In genomic region chr19:22010437-22011143, GRCh38 we compare ENCODE assay signal across 8 cellular contexts. TPM values are rescaled to one million over a fixed set of nuclear protein-coding genes. Genes with fewer than 3 reads are reported as not detected.
DNase-seq lines count a peak whose midpoint lies in the region; ATAC-seq and TF ChIP-seq lines count a peak whose summit lies in the region.
"Not testable (repeated sequence)": the region's sequence is repeated elsewhere in the genome, so short reads cannot be mapped to it uniquely, and the experiment has no call there.

Gene ZNF208, minus strand, starts transcription at chr19:22010943. Its CDS starts 149 bp downstream, at chr19:22010794.

- not testable (repeated sequence) for H3K9me3 ChIP-seq in ectodermal cell (ENCODE audit: control insufficient read depth, low read length)
- peaks cover 0 to 15% (median 3%) of the 10 kb centered on the region in 4 donors for H3K9me3 ChIP-seq in upper lobe of left lung

- ATAC-seq in GM21786 (IDR thresholded peaks at IDR 0.05; ENCODE audit: unreplicated experiment) (peak; percentile 50), upper lobe of left lung (ENCODE audit: low FRiP score in 2 of 2) (peak in 1 of 2 donors; percentile 95)
- ATAC-seq in activated T-helper 17 cell treated with anti-CD3 and anti-CD28 coated beads, Interleukin-2, amount 50 U/mL, for 72 hours (replicated peaks): peak; percentile 99

- WGBS in ectodermal cell, 2 experiments: 74 to 75% methylated on average over 29 of the region's 29 CpGs
- 10 to 18% methylated on average over 7 to 26 of the region's 29 CpGs for WGBS in upper lobe of left lung, 2 donors

- not testable (repeated sequence) for H3K36me3 ChIP-seq in ectodermal cell (ENCODE audit: control insufficient read depth, insufficient read depth, low read length); upper lobe of left lung

- peaks cover 44% of the 10 kb centered on the region for H3K9me3 Mint-ChIP-seq in T-helper 2 cell treated with Interferon-gamma antibody and Interleukin-4, amounts not matched to agents 5 μg/mL and 100 μg/mL, for 36 hours
- H3K9me3 Mint-ChIP-seq in activated T-helper 17 cell treated with anti-CD3 and anti-CD28 coated beads, Interleukin-2, amount 50 U/mL, for 72 hours: not testable (repeated sequence)

- not testable (repeated sequence) for H3K27me3 ChIP-seq in ectodermal cell (ENCODE audit: control insufficient read depth, insufficient read depth, low read length, poor library complexity, severe bottlenecking); upper lobe of left lung

- H3K4me1 Mint-ChIP-seq in T-helper 2 cell treated with Interferon-gamma antibody and Interleukin-4, amounts not matched to agents 5 μg/mL and 100 μg/mL, for 36 hours (ENCODE audit: low read depth); activated T-helper 17 cell treated with anti-CD3 and anti-CD28 coated beads, Interleukin-2, amount 50 U/mL, for 72 hours: not testable (repeated sequence)

- H3K27ac ChIP-seq in ectodermal cell (ENCODE audit: insufficient read depth, low read depth, low read length, poor library complexity, severe bottlenecking): not testable (repeated sequence)
- H3K27ac ChIP-seq in upper lobe of left lung: peak within 1 kb of the TSS in 2 of 4 donors; percentile 30 to 73

- H3K27ac Mint-ChIP-seq in T-helper 2 cell treated with Interferon-gamma antibody and Interleukin-4, amounts not matched to agents 5 μg/mL and 100 μg/mL, for 36 hours: not testable (repeated sequence)
- H3K27ac Mint-ChIP-seq in activated T-helper 17 cell treated with anti-CD3 and anti-CD28 coated beads, Interleukin-2, amount 50 U/mL, for 72 hours: peak within 1 kb of the TSS; percentile 84

- H3K27me3 Mint-ChIP-seq in T-helper 2 cell treated with Interferon-gamma antibody and Interleukin-4, amounts not matched to agents 5 μg/mL and 100 μg/mL, for 36 hours (ENCODE audit: low read depth); activated T-helper 17 cell treated with anti-CD3 and anti-CD28 coated beads, Interleukin-2, amount 50 U/mL, for 72 hours: not testable (repeated sequence)

- TF ChIP-seq EP300 in upper lobe of left lung (IDR thresholded peaks at IDR 0.05): not testable (repeated sequence)

- not testable (repeated sequence) for H3K4me1 ChIP-seq in ectodermal cell (ENCODE audit: control insufficient read depth, insufficient read depth, low read length); upper lobe of left lung

- peak within 1 kb of the TSS; percentile 13 for H3K4me3 ChIP-seq in ectodermal cell (ENCODE audit: insufficient read depth, low read depth, low read length)
- H3K4me3 ChIP-seq in upper lobe of left lung: peak within 1 kb of the TSS in 3 of 4 donors; percentile 33 to 50 (median 39)

- not testable (repeated sequence) for H3K36me3 Mint-ChIP-seq in T-helper 2 cell treated with Interferon-gamma antibody and Interleukin-4, amounts not matched to agents 5 μg/mL and 100 μg/mL, for 36 hours (ENCODE audit: low read depth)
- peaks cover 48% of the 10 kb centered on the region for H3K36me3 Mint-ChIP-seq in activated T-helper 17 cell treated with anti-CD3 and anti-CD28 coated beads, Interleukin-2, amount 50 U/mL, for 72 hours (ENCODE audit: low read depth)

- peak in 1 of 4 donors; percentile 20 for TF ChIP-seq POLR2A in upper lobe of left lung (IDR thresholded peaks at IDR 0.05)

- peak within 1 kb of the TSS; percentile 12 for H3K4me3 Mint-ChIP-seq in T-helper 2 cell treated with Interferon-gamma antibody and Interleukin-4, amounts not matched to agents 5 μg/mL and 100 μg/mL, for 36 hours
- H3K4me3 Mint-ChIP-seq in activated T-helper 17 cell treated with anti-CD3 and anti-CD28 coated beads, Interleukin-2, amount 50 U/mL, for 72 hours: peak within 1 kb of the TSS; percentile 90

- not testable (repeated sequence) for TF ChIP-seq CTCF in upper lobe of left lung (IDR thresholded peaks at IDR 0.05)

- not testable (repeated sequence) for DNase-seq in T-helper 2 cell treated with Interferon-gamma antibody and Interleukin-4, amounts not matched to agents 5 μg/mL and 100 μg/mL, for 36 hours (ENCODE audit: low spot score)
- peak; percentile 42 for DNase-seq in iPS-NIHi11 (ENCODE audit: low spot score)
- DNase-seq in occipital lobe (lab: John Stamatoyannopoulos, UW): peak; percentile 5
- peak; percentile 2 to 4 for DNase-seq in stimulated activated CD4-positive, alpha-beta T cell treated with anti-CD3 and anti-CD28 coated beads, Interleukin-2, amount 100 ng/mL, for 48 hours
- peak; percentile 62 for DNase-seq in upper lobe of left lung

RNA-seq across cellular contexts. Expression of gene ZNF208, which starts in this region (rescaled TPM):
- 10 to 100 TPM in 1 of 2 donors, 1 to 10 TPM in 1; 3.3 to 13.8 TPM for total RNA-seq in activated T-helper 17 cell treated with anti-CD3 and anti-CD28 coated beads, Interleukin-2, amount 50 U/mL, for 72 hours
- polyA plus RNA-seq in ectodermal cell (2013, experiment 1 of 4): 2.6 TPM
- polyA plus RNA-seq in ectodermal cell (2013, experiment 2 of 4): 2.1 TPM
- 1.2 TPM for polyA plus RNA-seq in ectodermal cell (2013, experiment 3 of 4)
- polyA plus RNA-seq in ectodermal cell (2013, experiment 4 of 4): 0.77 TPM
- total RNA-seq in occipital lobe: under 0.01 TPM
- total RNA-seq in upper lobe of left lung: 10 to 100 TPM in 1 of 6 donors, 1 to 10 TPM in 4, under 1 TPM in 1; 0.91 to 10.6 (median 4.2) TPM

Comparison
In these comparisons a context has a peak if more than half of its experiments do, and no peak if none do; other contexts are left out.
1. Peak in DNase-seq in occipital lobe; RNA of the gene not detected or under 1 TPM.